In the genomic region with DNA sequence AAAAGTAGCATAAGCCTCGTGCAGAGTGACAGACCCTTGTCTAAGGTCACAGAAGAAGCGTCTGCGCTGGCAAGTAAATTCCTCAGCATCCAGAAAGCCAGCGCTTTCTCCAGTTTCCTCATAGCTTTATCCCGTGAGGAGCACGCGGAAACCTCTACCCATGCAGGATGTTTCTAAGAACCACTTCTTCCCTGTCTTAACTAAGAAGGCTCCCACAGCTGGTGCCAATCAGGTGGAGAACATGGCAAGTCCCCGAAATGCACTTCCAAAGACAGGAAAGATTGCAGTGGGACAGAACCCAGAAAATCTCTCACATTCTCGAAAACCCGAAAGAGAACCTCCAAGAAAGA, we compare ENCODE assay signal across 8 cellular contexts. TPM values are rescaled to one million over a fixed set of nuclear protein-coding genes. Genes with fewer than 3 reads are reported as not detected.
A peak's percentile ranks its signal among the peaks of the same experiment; 100 is the strongest.
DNase-seq lines count a peak whose midpoint lies in the region; ATAC-seq and TF ChIP-seq lines count a peak whose summit lies in the region.

No MANE protein-coding gene starts in this region.

- WGBS in lung, 2 donors = 0 to 1% methylated on average over 10 of the region's 10 CpGs

- no peaks in the 10 kb centered on the region for H3K27me3 Mint-ChIP-seq in Calu3 (ENCODE audit: unreplicated experiment)

- peaks cover 51% of the 10 kb centered on the region for H3K36me3 Mint-ChIP-seq in Calu3 (ENCODE audit: insufficient read depth, unreplicated experiment)

- DNase-seq in Calu3 (no peak), HEK293T (ENCODE audit: extremely low spot score) (no peak), astrocyte of the cerebellum (ENCODE audit: low read depth) (peak; percentile 15), lung (ENCODE audit: low spot score) (no peak), NCI-H2029 treated with DMSO at 0.1 percent for 48 hours (lab: John Stamatoyannopoulos, UW) (no peak), islet precursor cell (no peak)

- ATAC-seq in lung (ENCODE audit: insufficient read depth, low FRiP score) (no peak), HG03521 (IDR thresholded peaks at IDR 0.05; ENCODE audit: unreplicated experiment) (no peak), HG03025 (IDR thresholded peaks at IDR 0.05; ENCODE audit: low FRiP score, unreplicated experiment) (no peak)

- H3K4me3 ChIP-seq in astrocyte of the cerebellum (ENCODE audit: low read depth, low read length) = peak overlapping the region; percentile 59
- H3K4me3 ChIP-seq in lung = peak overlapping the region; percentile 59

- TSS peak; percentile 57 for BruUV-seq in Calu3 (replicated peaks; lab: Mats Ljungman, UMichigan)

- intact Hi-C loops in Calu3 (cut with micrococcal nuclease; ENCODE audit: unreplicated experiment) = loop anchor here (5.0 kb wide), 1 partner anchor 55 kb away; the partner anchor contains the start of gene PSMA3

- CTCF ChIA-PET in Calu3 (lab: Charles Lee) = interaction anchor here (0.6 to 1.9 kb wide), 9 partner anchors 16 to 1016 kb away, joined by 3 to 10 read pairs (median 3); partner anchors contain the start of gene TOMM20L
- CTCF ChIA-PET in HEK293T (lab: Yijun Ruan, JAX) = no interaction called here

- peaks cover 6 to 7% of the 10 kb centered on the region in 2 donors for H3K4me1 ChIP-seq in lung (ENCODE audit: control insufficient read depth in 2 of 2, insufficient read depth in 2 of 2, low read length in 2 of 2)

- in situ Hi-C loops in astrocyte of the cerebellum (cut with HindIII; ENCODE audit: low sequenced_read_pairs) = no loop called here

- no peak overlapping the region for H3K27ac Mint-ChIP-seq in Calu3 (ENCODE audit: unreplicated experiment)

- peak overlapping the region; percentile 98 to 100 for H3K27ac ChIP-seq in lung (ENCODE audit: low read depth in 1 of 2, low read length in 1 of 2)

- POLR2A ChIA-PET in HEK293T (lab: Yijun Ruan, JAX) = interaction anchor here (0.6 to 3.2 kb wide), 15 partner anchors 10 to 1439 kb away, joined by 3 to 32 read pairs (median 8); partner anchors contain the start of genes ACTR10, DAAM1, KIAA0586 and PSMA3

- no peak for TF ChIP-seq CTCF in Calu3 (IDR thresholded peaks at IDR 0.05; ENCODE audit: unreplicated experiment)
- no peak for TF ChIP-seq CTCF in astrocyte of the cerebellum (IDR thresholded peaks at IDR 0.05; ENCODE audit: low read depth, low read length, missing control alignments)
- no peak for TF ChIP-seq CTCF in lung (IDR thresholded peaks at IDR 0.05; ENCODE audit: control extremely low read depth, extremely low read depth)

- no peaks in the 10 kb centered on the region for H3K4me1 Mint-ChIP-seq in Calu3 (ENCODE audit: low read depth, unreplicated experiment)

- no peak overlapping the region for H3K4me3 Mint-ChIP-seq in Calu3 (ENCODE audit: low read depth, unreplicated experiment)

- H3K9me3 Mint-ChIP-seq in Calu3 (ENCODE audit: low read depth, unreplicated experiment) = no peaks in the 10 kb centered on the region

- H3K9me3 ChIP-seq in lung (ENCODE audit: control insufficient read depth in 2 of 2, insufficient read depth in 1 of 2, low read length in 1 of 2) = peaks cover 0 to 4% of the 10 kb centered on the region in 2 donors

- no peaks in the 10 kb centered on the region for H3K27me3 ChIP-seq in lung (ENCODE audit: control insufficient read depth, insufficient read depth)

- peaks cover 10 to 13% of the 10 kb centered on the region in 2 donors for H3K36me3 ChIP-seq in lung (ENCODE audit: control insufficient read depth in 2 of 2, insufficient read depth in 2 of 2, low read length in 2 of 2)

TF ChIP-seq in HEK293T, 16 proteins besides CTCF, POLR2A, EP300 and RAD21:
- TF ChIP-seq L3MBTL2 (conservative IDR thresholded peaks at IDR 0.05) = peak; percentile 52
- TF ChIP-seq FOXK2 (IDR thresholded peaks at IDR 0.05) = no peak
TF ChIP-seq in HEK293T: peak in this region for 1.

RNA-seq across cellular contexts. Expression of gene ARID4A, which starts 1.0 kb away (rescaled TPM):
- total RNA-seq in Calu3 (2022) = 24.9 and 26.7 TPM in 2 replicates
- 10 to 100 TPM; 21.5 to 49.3 TPM for total RNA-seq in lung
- polyA plus RNA-seq in lung = 1 to 10 TPM; 7.3 to 8.9 TPM

RNA-seq across cellular contexts. Expression of gene PSMA3, which starts 52.7 kb away (rescaled TPM):
- total RNA-seq in Calu3 (2022) (222 and 260 TPM in 2 replicates), lung (100 to 1,000 TPM in 1 of 2 donors, 10 to 100 TPM in 1; 64.3 to 167 TPM)
- polyA plus RNA-seq in lung = 100 to 1,000 TPM; 194 to 302 TPM
